17 cellular contexts compared by ENCODE assay signal in the genomic region with DNA sequence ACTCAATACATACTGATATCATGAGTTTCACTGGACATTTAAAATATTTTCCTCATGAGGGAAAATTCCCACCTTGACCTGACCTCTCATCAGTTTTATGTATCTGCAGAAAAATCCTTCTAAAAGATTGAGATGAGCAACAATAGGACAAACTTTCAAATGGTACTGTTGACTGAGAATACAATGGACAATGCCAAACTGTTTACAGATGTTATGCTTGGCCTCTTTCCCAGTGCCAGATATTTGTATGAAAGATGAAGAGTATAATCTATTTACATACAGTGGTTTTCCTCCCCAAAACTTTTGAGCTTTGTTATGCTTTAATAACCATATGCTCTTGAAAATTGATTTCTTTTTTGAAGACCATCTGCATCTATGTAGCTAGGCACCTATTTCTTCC.
DNase-seq lines count a peak whose midpoint lies in the region; ATAC-seq and TF ChIP-seq lines count a peak whose summit lies in the region.
"Had no signal": no experiment of that assay in that cellular context is flagged by ENCODE, and none has a peak within 500 bp of the region (broad histone marks: within the 10 kb centered on the region; RNA-seq: fewer than 3 reads in every experiment).

No MANE protein-coding gene starts in this region.

- no peaks in the 10 kb centered on the region for H3K9me3 ChIP-seq in osteoblast (ENCODE audit: low read depth, low read length)
- H3K9me3 ChIP-seq in CD8-positive, alpha-beta memory T cell (ENCODE audit: low read length) = no peaks in the 10 kb centered on the region

- no peak for ATAC-seq in GM21576 (IDR thresholded peaks at IDR 0.05; ENCODE audit: unreplicated experiment)
- ATAC-seq: K562, Right ventricle myocardium inferior had no signal

- no peak overlapping the region for H3K4me2 ChIP-seq in osteoblast (ENCODE audit: insufficient read depth, low read length)

- no peaks in the 10 kb centered on the region for H3K27me3 Mint-ChIP-seq in CD8-positive, alpha-beta memory T cell

- H2AFZ ChIP-seq in osteoblast (ENCODE audit: low read length) = no peak overlapping the region

- CTCF ChIA-PET in CD8-positive, alpha-beta memory T cell (lab: Charles Lee) = no interaction called here

- TF ChIP-seq CTCF in fibroblast of the aortic adventitia (IDR thresholded peaks at IDR 0.05; ENCODE audit: insufficient read depth, low read length) (no peak), osteoblast (IDR thresholded peaks at IDR 0.05; ENCODE audit: extremely low read depth, low read depth, low read length) (no peak)

- H3K36me3 ChIP-seq in osteoblast (ENCODE audit: insufficient read depth, low read length) = no peaks in the 10 kb centered on the region
- H3K36me3 ChIP-seq in CD8-positive, alpha-beta memory T cell (ENCODE audit: insufficient read depth, low read length) = no peaks in the 10 kb centered on the region

- H4K20me1 ChIP-seq in osteoblast (ENCODE audit: insufficient read depth, low read length) = no peaks in the 10 kb centered on the region

- H3K79me2 ChIP-seq in osteoblast (ENCODE audit: insufficient read depth, low read length) = no peaks in the 10 kb centered on the region

- no peaks in the 10 kb centered on the region for H3K36me3 Mint-ChIP-seq in CD8-positive, alpha-beta memory T cell

- no peak overlapping the region for H3K27ac Mint-ChIP-seq in CD8-positive, alpha-beta memory T cell

- H3K4me1 ChIP-seq in osteoblast (ENCODE audit: insufficient read depth, low read length) = no peaks in the 10 kb centered on the region
- no peaks in the 10 kb centered on the region for H3K4me1 ChIP-seq in CD8-positive, alpha-beta memory T cell (ENCODE audit: insufficient read depth, low read length)

- H3K27me3 ChIP-seq in osteoblast (ENCODE audit: insufficient read depth, low read length) = no peaks in the 10 kb centered on the region
- H3K27me3 ChIP-seq in CD8-positive, alpha-beta memory T cell (ENCODE audit: insufficient read depth, low read length, poor library complexity, severe bottlenecking) = no peaks in the 10 kb centered on the region

- H3K27ac ChIP-seq in osteoblast (ENCODE audit: low read depth, low read length) = no peak overlapping the region
- H3K27ac ChIP-seq in CD8-positive, alpha-beta memory T cell (ENCODE audit: low read depth, low read length) = no peak overlapping the region

- no peak overlapping the region for H3K4me3 Mint-ChIP-seq in CD8-positive, alpha-beta memory T cell

- POLR2A ChIA-PET in CD8-positive, alpha-beta memory T cell (lab: Charles Lee) = no interaction called here

- DNase-seq in LHCN-M2 (ENCODE audit: low read depth) (peak; percentile 53), brain pericyte (ENCODE audit: low read depth, low spot score) (peak; percentile 46), fibroblast of the aortic adventitia (ENCODE audit: low read depth) (peak; percentile 41), osteoblast (ENCODE audit: insufficient read length, low spot score, missing footprints) (peak; percentile 55), NCI-H2107 treated with DMSO at 0.1 percent for 48 hours (lab: John Stamatoyannopoulos, UW; ENCODE audit: unreplicated experiment) (no peak)
- no peak for DNase-seq in CD8-positive, alpha-beta memory T cell
- DNase-seq: C1 segment of cervical spinal cord, DMS 273 treated with DMSO at 0.1 percent for 48 hours, MV-4-11, NCI-H1694 treated with DMSO at 0.1 percent for 48 hours, NCI-H2107, NCI-H2227 treated with DMSO at 0.1 percent for 48 hours, NCI-H510A treated with DMSO at 0.1 percent for 48 hours, NCI-H774 had no signal

- H3K4me3 ChIP-seq in fibroblast of the aortic adventitia (ENCODE audit: low read depth, low read length) = no peak overlapping the region
- H3K4me3 ChIP-seq in osteoblast (ENCODE audit: insufficient read depth, low read length) = no peak overlapping the region
- no peak overlapping the region for H3K4me3 ChIP-seq in CD8-positive, alpha-beta memory T cell (ENCODE audit: low read length)
- H3K4me3 ChIP-seq: K562 had no signal

- no peaks in the 10 kb centered on the region for H3K4me1 Mint-ChIP-seq in CD8-positive, alpha-beta memory T cell

- peaks cover 0 to 5% (median 0%) of the 10 kb centered on the region in 5 donors for H3K9me3 Mint-ChIP-seq in CD8-positive, alpha-beta memory T cell

Comparison
In these comparisons a context has a peak if more than half of its experiments do, and no peak if none do; other contexts are left out.
1. DNase-seq: peak in LHCN-M2 (single experiment), brain pericyte (single experiment), fibroblast of the aortic adventitia (single experiment) and osteoblast (single experiment); none in NCI-H2107 treated with DMSO at 0.1 percent for 48 hours (single experiment) and CD8-positive, alpha-beta memory T cell (0 of 5).